14 cellular contexts compared by ENCODE assay signal in the genomic region with DNA sequence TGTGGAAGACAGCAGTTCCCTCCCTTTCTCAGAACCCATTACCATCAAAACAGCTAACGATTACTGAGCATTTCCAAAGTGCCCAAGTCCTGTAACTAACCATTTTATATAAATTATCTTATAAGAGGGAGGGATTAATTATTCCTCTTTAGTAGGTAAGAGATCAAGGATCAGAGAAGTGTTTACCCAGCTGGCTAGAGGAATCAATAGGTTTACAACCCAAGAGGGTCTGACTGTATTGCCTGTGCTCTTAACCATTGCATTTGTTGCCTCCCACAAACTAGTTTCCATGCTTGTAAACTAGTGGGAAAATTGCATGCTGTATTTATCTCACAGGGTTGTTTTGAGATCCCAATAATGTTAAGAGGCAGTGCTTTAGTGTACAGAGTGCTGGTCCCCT. TPM values are rescaled to one million over a fixed set of nuclear protein-coding genes. Genes with fewer than 3 reads are reported as not detected.
DNase-seq lines count a peak whose midpoint lies in the region; ATAC-seq, FAIRE-seq and TF ChIP-seq lines count a peak whose summit lies in the region.
"Had no signal": no experiment of that assay in that cellular context is flagged by ENCODE, and none has a peak within 500 bp of the region (broad histone marks: within the 10 kb centered on the region; RNA-seq: fewer than 3 reads in every experiment).

No MANE protein-coding gene starts in this region.

- H3K4me1 ChIP-seq in astrocyte (ENCODE audit: insufficient read depth, low read length), result peaks cover 16% of the 10 kb centered on the region
- H3K4me1 ChIP-seq in effector memory CD4-positive, alpha-beta T cell (ENCODE audit: control insufficient read depth, insufficient read depth, low read length, poor library complexity, severe bottlenecking), result peaks cover 10% of the 10 kb centered on the region

- CTCF ChIA-PET in activated naive CD4-positive, alpha-beta T cell treated with anti-CD3 and anti-CD28 coated beads, Interleukin-2, amount 10 ng/mL, durations not matched to agents 7 days and 5 days (lab: Charles Lee), result interaction anchor here (0.7 to 3.1 kb wide), 5 partner anchors 29 to 47 kb away, joined by 3 to 8 read pairs (median 4); a partner anchor contains a TSS

- ATAC-seq in stimulated activated memory B cell treated with anti-CD40 and anti-IgM and Interleukin-4, amounts not matched to agents 10 μg/mL and 1 μg/mL and 100 μg/mL, for 72 hours, result no peak
- no peak for ATAC-seq in HG03025 (IDR thresholded peaks at IDR 0.05; ENCODE audit: low FRiP score, unreplicated experiment)

- peaks cover 52% of the 10 kb centered on the region for H3K27me3 Mint-ChIP-seq in activated naive CD4-positive, alpha-beta T cell treated with anti-CD3 and anti-CD28 coated beads, Interleukin-2, amount 10 ng/mL, durations not matched to agents 7 days and 5 days
- H3K27me3 Mint-ChIP-seq in astrocyte (ENCODE audit: low read depth, unreplicated experiment), result peaks cover 8% of the 10 kb centered on the region
- H3K27me3 Mint-ChIP-seq in stimulated activated memory B cell treated with anti-CD40 and anti-IgM and Interleukin-4, amounts not matched to agents 10 μg/mL and 1 μg/mL and 100 μg/mL, for 72 hours, result no peaks in the 10 kb centered on the region

- no peak overlapping the region for H3K4me2 ChIP-seq in astrocyte (ENCODE audit: low read length)
- H3K4me2 ChIP-seq: BLaER1 treated with 17β-estradiol and CSF1 and Interleukin-3, amounts not matched to agents 10 nM and 100 nM; smooth muscle cell had no signal

- TF ChIP-seq CTCF in astrocyte (IDR thresholded peaks at IDR 0.05; ENCODE audit: insufficient read depth, low read depth, low read length), result no peak
- no peak for TF ChIP-seq CTCF in brain microvascular endothelial cell (IDR thresholded peaks at IDR 0.05; ENCODE audit: low read depth, low read length, missing control alignments)

- H3K4me1 Mint-ChIP-seq in activated naive CD4-positive, alpha-beta T cell treated with anti-CD3 and anti-CD28 coated beads, Interleukin-2, amount 10 ng/mL, durations not matched to agents 7 days and 5 days, result peaks cover 16% of the 10 kb centered on the region
- H3K4me1 Mint-ChIP-seq in astrocyte (ENCODE audit: low read depth, unreplicated experiment), result no peaks in the 10 kb centered on the region
- peaks cover 33% of the 10 kb centered on the region for H3K4me1 Mint-ChIP-seq in stimulated activated memory B cell treated with anti-CD40 and anti-IgM and Interleukin-4, amounts not matched to agents 10 μg/mL and 1 μg/mL and 100 μg/mL, for 72 hours

- no peak for FAIRE-seq in astrocyte (lab: Jason Lieb, UNC)

- DNase-seq in activated naive CD4-positive, alpha-beta T cell treated with anti-CD3 and anti-CD28 coated beads, Interleukin-2, amount 10 ng/mL, durations not matched to agents 7 days and 5 days, result no peak
- DNase-seq in activated naive CD4-positive, alpha-beta T cell treated with anti-CD3 and anti-CD28 coated beads, Interleukin-2, amount 50 U/mL, for 16 hours, result no peak
- peak; percentile 62 for DNase-seq in NCI-H2029 treated with DMSO at 0.1 percent for 48 hours (lab: John Stamatoyannopoulos, UW)
- no peak for DNase-seq in astrocyte (ENCODE audit: low read depth)
- DNase-seq in effector memory CD4-positive, alpha-beta T cell, result no peak
- no peak for DNase-seq in brain microvascular endothelial cell
- DNase-seq: activated effector memory CD4-positive, alpha-beta T cell treated with anti-CD3 and anti-CD28 coated beads, Interleukin-2, amount 50 U/mL, for 16 hours; foreskin fibroblast; islet precursor cell; NCI-H1694 had no signal

- peaks cover 6% of the 10 kb centered on the region for H4K20me1 ChIP-seq in astrocyte (ENCODE audit: insufficient read depth, low read length)

- in situ Hi-C loops in brain microvascular endothelial cell (cut with HindIII; ENCODE audit: low pct_ligation_motif_present, low sequenced_read_pairs), result no loop called here

- H3K36me3 Mint-ChIP-seq in activated naive CD4-positive, alpha-beta T cell treated with anti-CD3 and anti-CD28 coated beads, Interleukin-2, amount 10 ng/mL, durations not matched to agents 7 days and 5 days, result peaks cover 11% of the 10 kb centered on the region
- H3K36me3 Mint-ChIP-seq in astrocyte (ENCODE audit: low read depth, unreplicated experiment), result peaks cover 13% of the 10 kb centered on the region
- H3K36me3 Mint-ChIP-seq in stimulated activated memory B cell treated with anti-CD40 and anti-IgM and Interleukin-4, amounts not matched to agents 10 μg/mL and 1 μg/mL and 100 μg/mL, for 72 hours, result peaks cover 39% of the 10 kb centered on the region

- peaks cover 6% of the 10 kb centered on the region for H3K9me3 ChIP-seq in astrocyte (ENCODE audit: insufficient read depth, low read depth, low read length)
- H3K9me3 ChIP-seq in effector memory CD4-positive, alpha-beta T cell (ENCODE audit: control insufficient read depth, low read length), result peaks cover 9% of the 10 kb centered on the region

- H3K36me3 ChIP-seq in astrocyte (ENCODE audit: insufficient read depth, low read length), result no peaks in the 10 kb centered on the region
- peaks cover 4% of the 10 kb centered on the region for H3K36me3 ChIP-seq in effector memory CD4-positive, alpha-beta T cell (ENCODE audit: control insufficient read depth, insufficient read depth, low read length)
- no peaks in the 10 kb centered on the region for H3K36me3 ChIP-seq in brain microvascular endothelial cell (replicated peaks)

- H3K27ac ChIP-seq in astrocyte (ENCODE audit: low read depth, low read length) (no peak overlapping the region), brain microvascular endothelial cell (no peak overlapping the region)
- no peak overlapping the region for H3K27ac ChIP-seq in effector memory CD4-positive, alpha-beta T cell (ENCODE audit: insufficient read depth, low read length, poor library complexity, severe bottlenecking)
- H3K27ac ChIP-seq: BLaER1 treated with 17β-estradiol and CSF1 and Interleukin-3, amounts not matched to agents 10 nM and 100 nM had no signal

- no peak overlapping the region for H3K27ac Mint-ChIP-seq in activated naive CD4-positive, alpha-beta T cell treated with anti-CD3 and anti-CD28 coated beads, Interleukin-2, amount 10 ng/mL, durations not matched to agents 7 days and 5 days
- H3K27ac Mint-ChIP-seq in astrocyte (ENCODE audit: unreplicated experiment), result no peak overlapping the region
- no peak overlapping the region for H3K27ac Mint-ChIP-seq in stimulated activated memory B cell treated with anti-CD40 and anti-IgM and Interleukin-4, amounts not matched to agents 10 μg/mL and 1 μg/mL and 100 μg/mL, for 72 hours

- peaks cover 3% of the 10 kb centered on the region for H3K27me3 ChIP-seq in astrocyte (ENCODE audit: insufficient read depth, low read length)
- no peaks in the 10 kb centered on the region for H3K27me3 ChIP-seq in effector memory CD4-positive, alpha-beta T cell (replicated peaks; ENCODE audit: control insufficient read depth, insufficient read depth, low read length, poor library complexity, severe bottlenecking)
- H3K27me3 ChIP-seq in brain microvascular endothelial cell (replicated peaks), result no peaks in the 10 kb centered on the region

- peak overlapping the region; percentile 62 for H3K4me3 Mint-ChIP-seq in activated naive CD4-positive, alpha-beta T cell treated with anti-CD3 and anti-CD28 coated beads, Interleukin-2, amount 10 ng/mL, durations not matched to agents 7 days and 5 days
- peak overlapping the region; percentile 43 for H3K4me3 Mint-ChIP-seq in astrocyte (ENCODE audit: unreplicated experiment)
- H3K4me3 Mint-ChIP-seq in stimulated activated memory B cell treated with anti-CD40 and anti-IgM and Interleukin-4, amounts not matched to agents 10 μg/mL and 1 μg/mL and 100 μg/mL, for 72 hours, result peak overlapping the region; percentile 59

- H3K4me3 ChIP-seq in astrocyte (ENCODE audit: insufficient read depth, low read depth, low read length) (no peak overlapping the region), brain microvascular endothelial cell (ENCODE audit: low read depth, low read length) (no peak overlapping the region)
- no peak overlapping the region for H3K4me3 ChIP-seq in effector memory CD4-positive, alpha-beta T cell (ENCODE audit: insufficient read depth, low read depth, low read length, poor library complexity, severe bottlenecking)
- H3K4me3 ChIP-seq: BLaER1 treated with 17β-estradiol and CSF1 and Interleukin-3, amounts not matched to agents 10 nM and 100 nM; smooth muscle cell had no signal

- no peak overlapping the region for H2AFZ ChIP-seq in astrocyte (ENCODE audit: low read depth, low read length)

- H3K79me2 ChIP-seq in astrocyte (ENCODE audit: insufficient read depth, low read length), result no peaks in the 10 kb centered on the region

- no peak overlapping the region for H3K9ac ChIP-seq in astrocyte (ENCODE audit: low read length)
- H3K9ac ChIP-seq: BLaER1 treated with 17β-estradiol and CSF1 and Interleukin-3, amounts not matched to agents 10 nM and 100 nM had no signal

- H3K9me3 Mint-ChIP-seq in activated naive CD4-positive, alpha-beta T cell treated with anti-CD3 and anti-CD28 coated beads, Interleukin-2, amount 10 ng/mL, durations not matched to agents 7 days and 5 days, result peaks cover 25% of the 10 kb centered on the region
- peaks cover 12% of the 10 kb centered on the region for H3K9me3 Mint-ChIP-seq in astrocyte (ENCODE audit: unreplicated experiment)
- peaks cover 10% of the 10 kb centered on the region for H3K9me3 Mint-ChIP-seq in stimulated activated memory B cell treated with anti-CD40 and anti-IgM and Interleukin-4, amounts not matched to agents 10 μg/mL and 1 μg/mL and 100 μg/mL, for 72 hours

RNA-seq across cellular contexts. Expression of a gene that starts 3.7 kb away (rescaled TPM):
- total RNA-seq in astrocyte, result 10.7 and 11.3 TPM in 2 replicates

RNA-seq across cellular contexts. Expression of a gene that starts 11.5 kb away (rescaled TPM):
- total RNA-seq in astrocyte, result 83.7 and 91.4 TPM in 2 replicates

RNA-seq across cellular contexts. Expression of a gene that starts 26.3 kb away (rescaled TPM):
- total RNA-seq in astrocyte, result not detected in 2 replicates
- total RNA-seq: smooth muscle cell had no signal

RNA-seq across cellular contexts. Expression of a gene that starts 41.5 kb away (rescaled TPM):
- 20.4 and 25.2 TPM in 2 replicates for total RNA-seq in astrocyte

RNA-seq across cellular contexts. Expression of a gene that starts 56.2 kb away (rescaled TPM):
- 125 and 135 TPM in 2 replicates for total RNA-seq in astrocyte
